Comparison of ENCODE assay signal across 21 cellular contexts in genomic region chr22:48070760-48071159, GRCh38.
DNase-seq lines count a peak whose midpoint lies in the region; ATAC-seq and TF ChIP-seq lines count a peak whose summit lies in the region.
"Had no signal": no experiment of that assay in that cellular context is flagged by ENCODE, and none has a peak within 500 bp of the region (broad histone marks: within the 10 kb centered on the region; RNA-seq: fewer than 3 reads in every experiment).

No MANE protein-coding gene starts in this region.

- no peaks in the 10 kb centered on the region for H3K9me2 ChIP-seq in DOHH2 (replicated peaks; ENCODE audit: control insufficient read depth, low read length)
- H3K9me2 ChIP-seq in Karpas-422 (replicated peaks; ENCODE audit: insufficient read depth, low read length): no peaks in the 10 kb centered on the region
- H3K9me2 ChIP-seq in OCI-LY7 (ENCODE audit: insufficient read depth, low read length): no peaks in the 10 kb centered on the region

- no TSS peak for BruUV-seq in OCI-LY7 (replicated peaks; lab: Mats Ljungman, UMichigan)

- POLR2A ChIA-PET in OCI-LY7 (lab: Charles Lee): interaction anchor here (0.6 to 2.6 kb wide), 4 partner anchors 9 to 197 kb away, joined by 3 to 8 read pairs (median 4); no protein-coding TSS in a partner anchor

- H3K36me3 Mint-ChIP-seq in endodermal cell (ENCODE audit: low read depth): no peaks in the 10 kb centered on the region

- H3K4me2 ChIP-seq in DOHH2 (ENCODE audit: low read length) (peak overlapping the region; percentile 73), Karpas-422 (ENCODE audit: low read depth, low read length, poor library complexity, severe bottlenecking) (peak overlapping the region; percentile 79), OCI-LY7 (ENCODE audit: low read length) (peak overlapping the region; percentile 59)

- H3K27ac Mint-ChIP-seq in endodermal cell: no peak overlapping the region
- H3K27ac Mint-ChIP-seq: CD4-positive, CD25-positive, alpha-beta regulatory T cell had no signal

- H3K4me1 ChIP-seq in DOHH2 (ENCODE audit: control insufficient read depth, low read length) (peaks cover 68% of the 10 kb centered on the region), Karpas-422 (ENCODE audit: low read length) (peaks cover 59% of the 10 kb centered on the region), OCI-LY7 (ENCODE audit: insufficient read depth, low read length, poor library complexity, severe bottlenecking) (peaks cover 68% of the 10 kb centered on the region), endodermal cell (ENCODE audit: control insufficient read depth, insufficient read depth, low read length) (no peaks in the 10 kb centered on the region)
- H3K4me1 ChIP-seq: BE2C had no signal

- 82% methylated on average over 4 of the region's 4 CpGs; no CpG with 5 or more reads in 1 of the 2 experiments for WGBS in endodermal cell (ENCODE audit: insufficient coverage in 1 of 2, insufficient read length in 1 of 2), 2 experiments

- H3K9ac ChIP-seq in Karpas-422 (ENCODE audit: low read length): peak overlapping the region; percentile 72
- no peak overlapping the region for H3K9ac ChIP-seq in endodermal cell (ENCODE audit: extremely low read depth, low read length, poor library complexity, severe bottlenecking)

- H3F3A ChIP-seq in DOHH2 (ENCODE audit: control insufficient read depth, insufficient read depth): peaks cover 23% of the 10 kb centered on the region

- peaks cover 6% of the 10 kb centered on the region for H3K9me3 Mint-ChIP-seq in endodermal cell

- H3K4me3 ChIP-seq in DOHH2 (ENCODE audit: low read length) (peak overlapping the region; percentile 54), Karpas-422 (ENCODE audit: low read length) (peak overlapping the region; percentile 44; the same call in 1 of the 2 replicates), OCI-LY7 (ENCODE audit: low read depth, low read length, poor library complexity, severe bottlenecking) (peak overlapping the region; percentile 31), endodermal cell (ENCODE audit: low read length) (no peak overlapping the region)

- TF ChIP-seq CTCF in DOHH2 (IDR thresholded peaks at IDR 0.05; ENCODE audit: low read depth, low read length, poor library complexity, severe bottlenecking): peak; percentile 74
- TF ChIP-seq CTCF in OCI-LY7 (conservative IDR thresholded peaks at IDR 0.05; ENCODE audit: low read length): peak; percentile 88
- peak; percentile 56 for TF ChIP-seq CTCF in endodermal cell (conservative IDR thresholded peaks at IDR 0.05)

- peaks cover 6% of the 10 kb centered on the region for H3K27me3 Mint-ChIP-seq in endodermal cell (ENCODE audit: insufficient read depth)

- ATAC-seq in GM19452 (IDR thresholded peaks at IDR 0.05; ENCODE audit: unreplicated experiment): no peak
- no peak for ATAC-seq in HG02588 (IDR thresholded peaks at IDR 0.05; ENCODE audit: unreplicated experiment)
- ATAC-seq in HG02884 (IDR thresholded peaks at IDR 0.05; ENCODE audit: unreplicated experiment): no peak
- ATAC-seq: HCT116, PC-3 had no signal

- H3K4me3 Mint-ChIP-seq in endodermal cell: no peak overlapping the region
- H3K4me3 Mint-ChIP-seq: CD4-positive, CD25-positive, alpha-beta regulatory T cell had no signal

- no peaks in the 10 kb centered on the region for H3K79me2 ChIP-seq in DOHH2 (ENCODE audit: control insufficient read depth, low read length)
- H3K79me2 ChIP-seq in Karpas-422 (ENCODE audit: low read length): no peaks in the 10 kb centered on the region
- no peaks in the 10 kb centered on the region for H3K79me2 ChIP-seq in OCI-LY7 (ENCODE audit: insufficient read depth, low read depth, low read length)

- H3K27me3 ChIP-seq in DOHH2 (ENCODE audit: control insufficient read depth, low read length) (no peaks in the 10 kb centered on the region), Karpas-422 (ENCODE audit: low read length) (no peaks in the 10 kb centered on the region), endodermal cell (ENCODE audit: control insufficient read depth, insufficient read depth, low read length, poor library complexity, severe bottlenecking) (no peaks in the 10 kb centered on the region)
- H3K27me3 ChIP-seq: BE2C had no signal

- H4K20me1 ChIP-seq in DOHH2 (ENCODE audit: control insufficient read depth, insufficient read depth, low read depth, low read length): no peaks in the 10 kb centered on the region
- H4K20me1 ChIP-seq in Karpas-422 (ENCODE audit: insufficient read depth, low read depth, low read length): no peaks in the 10 kb centered on the region
- no peaks in the 10 kb centered on the region for H4K20me1 ChIP-seq in OCI-LY7 (ENCODE audit: insufficient read depth, low read length)

- H2AFZ ChIP-seq in Karpas-422 (ENCODE audit: low read length): no peak overlapping the region
- peak overlapping the region; percentile 40; the same call in 1 of the 2 replicates for H2AFZ ChIP-seq in OCI-LY7 (ENCODE audit: low read length)

- peaks cover 4% of the 10 kb centered on the region; the same call in 1 of the 2 replicates for H3K9me3 ChIP-seq in DOHH2 (ENCODE audit: control insufficient read depth, insufficient read depth, low read length)
- H3K9me3 ChIP-seq in Karpas-422 (ENCODE audit: low read length): no peaks in the 10 kb centered on the region
- H3K9me3 ChIP-seq in OCI-LY7 (ENCODE audit: low read length): peaks cover 10% of the 10 kb centered on the region; the same call in 1 of the 2 replicates
- H3K9me3 ChIP-seq in endodermal cell (ENCODE audit: control insufficient read depth, low read length): peaks cover 9% of the 10 kb centered on the region
- H3K9me3 ChIP-seq: BE2C had no signal

- peaks cover 4% of the 10 kb centered on the region for H3K4me1 Mint-ChIP-seq in endodermal cell
- H3K4me1 Mint-ChIP-seq: CD4-positive, CD25-positive, alpha-beta regulatory T cell had no signal

- H3K27ac ChIP-seq in DOHH2 (ENCODE audit: low read depth, low read length) (peak overlapping the region; percentile 95), Karpas-422 (ENCODE audit: low read length) (peak overlapping the region; percentile 99), OCI-LY7 (ENCODE audit: low read depth, low read length, poor library complexity, severe bottlenecking) (peak overlapping the region; percentile 92), endodermal cell (ENCODE audit: low read depth, low read length) (no peak overlapping the region)
- H3K27ac ChIP-seq: RWPE1 had no signal

- DNase-seq in Karpas-422: peak; percentile 93
- peak; percentile 89 for DNase-seq in OCI-LY7 (ENCODE audit: low spot score)
- peak; percentile 71 for DNase-seq in endodermal cell
- DNase-seq in SW480 (ENCODE audit: low spot score): no peak
- DNase-seq: BE2C; CD4-positive, CD25-positive, alpha-beta regulatory T cell; COR-L47; DMS153; EL; KBM-7; NCI-H1417 treated with DMSO at 0.1 percent for 48 hours; NCI-H2029 treated with DMSO at 0.1 percent for 48 hours; NCI-H446 treated with DMSO at 0.1 percent for 48 hours; NK-92 treated with Interleukin-12 subunit alpha and Interleukin-12 subunit beta, amount 100 ng/mL, for 24 hours; PC-3 had no signal

- intact Hi-C loops in OCI-LY7 (cut with micrococcal nuclease; ENCODE audit: unreplicated experiment): loop anchor here (1.0 to 5.0 kb wide), 8 partner anchors 28 to 443 kb away; no protein-coding TSS in a partner anchor

- peaks cover 10% of the 10 kb centered on the region for H3K36me3 ChIP-seq in DOHH2 (ENCODE audit: control insufficient read depth, low read length)
- no peaks in the 10 kb centered on the region for H3K36me3 ChIP-seq in Karpas-422 (ENCODE audit: insufficient read depth, low read length)
- peaks cover 8% of the 10 kb centered on the region; the same call in 1 of the 2 replicates for H3K36me3 ChIP-seq in OCI-LY7 (ENCODE audit: insufficient read depth, low read length)
- H3K36me3 ChIP-seq in endodermal cell (ENCODE audit: control insufficient read depth, insufficient read depth, low read length): no peaks in the 10 kb centered on the region
- H3K36me3 ChIP-seq: BE2C had no signal

- CTCF ChIA-PET in OCI-LY7 (lab: Charles Lee; ENCODE audit: unreplicated experiment): interaction anchor here (0.5 kb wide), 1 partner anchor 26 kb away, joined by 4 read pairs; no protein-coding TSS in a partner anchor
